In the genomic region with DNA sequence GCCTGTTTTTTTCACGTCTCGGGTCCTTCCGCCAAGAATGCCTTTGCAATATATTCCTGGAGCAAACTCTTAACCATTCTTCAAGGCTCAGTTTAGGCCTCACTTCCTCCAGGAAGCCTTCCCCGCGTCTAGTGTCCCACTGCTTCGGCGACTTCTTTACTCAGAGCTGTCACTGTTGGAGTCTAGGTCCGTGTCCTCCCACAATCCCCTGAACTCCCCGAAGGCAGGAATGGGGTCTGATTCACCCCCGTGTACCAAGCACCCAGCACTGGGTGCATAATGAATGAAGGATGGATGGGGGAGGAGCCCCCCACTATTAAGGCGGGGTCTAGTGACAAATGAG, we compare ENCODE assay signal across 8 cellular contexts. TPM values are rescaled to one million over a fixed set of nuclear protein-coding genes. Genes with fewer than 3 reads are reported as not detected.
DNase-seq lines count a peak whose midpoint lies in the region; ATAC-seq, FAIRE-seq and TF ChIP-seq lines count a peak whose summit lies in the region.

No MANE protein-coding gene starts in this region.

- H3K4me3 ChIP-seq in BLaER1 treated with 17β-estradiol and CSF1 and Interleukin-3, amounts not matched to agents 10 nM and 100 nM, result peak overlapping the region; percentile 61 to 80 (median 71)
- H3K4me3 ChIP-seq in NB4 (ENCODE audit: low read depth, low read length) (peak overlapping the region; percentile 64), endothelial cell of umbilical vein (replicated peaks in 1 of 3; ENCODE audit: insufficient read depth in 1 of 3, low read depth in 1 of 3, low read length in 3 of 3) (peak overlapping the region; percentile 75 to 90 (median 88)), osteoblast (ENCODE audit: insufficient read depth, low read length) (peak overlapping the region; percentile 96)

- H3K4me1 ChIP-seq in BLaER1 treated with 17β-estradiol and CSF1 and Interleukin-3, amounts not matched to agents 10 nM and 100 nM, result peaks cover 50 to 67% (median 62%) of the 10 kb centered on the region in 10 experiments
- peaks cover 33% of the 10 kb centered on the region for H3K4me1 ChIP-seq in endothelial cell of umbilical vein (ENCODE audit: control insufficient read depth, extremely low read depth, insufficient read depth, low read length)
- peaks cover 44% of the 10 kb centered on the region for H3K4me1 ChIP-seq in osteoblast (ENCODE audit: insufficient read depth, low read length)

- peak overlapping the region; percentile 84 to 93 (median 89) for H3K9ac ChIP-seq in BLaER1 treated with 17β-estradiol and CSF1 and Interleukin-3, amounts not matched to agents 10 nM and 100 nM
- peak overlapping the region; percentile 99 for H3K9ac ChIP-seq in endothelial cell of umbilical vein (replicated peaks; ENCODE audit: extremely low read depth, insufficient read depth, low read length)

- dilution Hi-C loops in endothelial cell of umbilical vein (cut with MboI; ENCODE audit: extremely low pct_ligation_motif_present, low sequenced_read_pairs), result no loop called here

- intact Hi-C loops in endothelial cell of umbilical vein (cut with micrococcal nuclease), result loop anchor here (1.0 kb wide), 1 partner anchor 9 kb away; no protein-coding TSS in a partner anchor

- no peak overlapping the region for H3K27ac Mint-ChIP-seq in activated naive CD4-positive, alpha-beta T cell treated with anti-CD3 and anti-CD28 coated beads, Interleukin-2, amount 50 U/mL, for 72 hours

- peaks cover 15 to 38% (median 29%) of the 10 kb centered on the region in 11 experiments for H3K27me3 ChIP-seq in BLaER1 treated with 17β-estradiol and CSF1 and Interleukin-3, amounts not matched to agents 10 nM and 100 nM
- H3K27me3 ChIP-seq in endothelial cell of umbilical vein (ENCODE audit: control insufficient read depth in 2 of 2, insufficient read depth in 2 of 2, low read length in 2 of 2) (no peaks in the 10 kb centered on the region), osteoblast (ENCODE audit: insufficient read depth, low read length) (no peaks in the 10 kb centered on the region)

- CTCF ChIA-PET in endothelial cell of umbilical vein (lab: Charles Lee), result interaction anchor here (0.7 to 3.5 kb wide), 4 partner anchors 14 to 229 kb away, joined by 3 to 40 read pairs (median 16); a partner anchor contains a TSS
- CTCF ChIA-PET in GM10248 (lab: Yijun Ruan, JAX), result interaction anchor here (1.5 to 3.5 kb wide), 6 partner anchors 9 to 229 kb away, joined by 6 to 19 read pairs (median 8); a partner anchor contains a TSS

- TF ChIP-seq CTCF in NB4 (IDR thresholded peaks at IDR 0.05; ENCODE audit: low read depth, low read length), result no peak
- no peak for TF ChIP-seq CTCF in endothelial cell of umbilical vein (IDR thresholded peaks at IDR 0.05; ENCODE audit: extremely low read depth in 1 of 2, insufficient read depth in 1 of 2, low read depth in 1 of 2, low read length in 2 of 2)
- no peak for TF ChIP-seq CTCF in osteoblast (IDR thresholded peaks at IDR 0.05; ENCODE audit: extremely low read depth, low read depth, low read length)
- TF ChIP-seq CTCF in GM10248 (IDR thresholded peaks at IDR 0.05; ENCODE audit: control extremely low read depth, extremely low read depth, low read depth, missing control alignments), result no peak

- no peaks in the 10 kb centered on the region for H3K9me3 Mint-ChIP-seq in activated naive CD4-positive, alpha-beta T cell treated with anti-CD3 and anti-CD28 coated beads, Interleukin-2, amount 50 U/mL, for 72 hours

- TSS peak; percentile 41 for BruUV-seq in endothelial cell of umbilical vein (replicated peaks; lab: Mats Ljungman, UMichigan)

- ATAC-seq in HG03571 (IDR thresholded peaks at IDR 0.05; ENCODE audit: unreplicated experiment), result no peak
- no peak for ATAC-seq in activated naive CD4-positive, alpha-beta T cell treated with anti-CD3 and anti-CD28 coated beads, Interleukin-2, amount 50 U/mL, for 72 hours

- H4K20me1 ChIP-seq in BLaER1 treated with 17β-estradiol and CSF1 and Interleukin-3, amounts not matched to agents 10 nM and 100 nM, result peaks cover 22 to 72% (median 48%) of the 10 kb centered on the region in 11 experiments; a peak in 21 of 22 replicates
- no peaks in the 10 kb centered on the region for H4K20me1 ChIP-seq in endothelial cell of umbilical vein (replicated peaks; ENCODE audit: control insufficient read depth, extremely low read depth, insufficient read depth, low read length)
- peaks cover 30% of the 10 kb centered on the region for H4K20me1 ChIP-seq in osteoblast (ENCODE audit: insufficient read depth, low read length)

- H3K79me2 ChIP-seq in endothelial cell of umbilical vein (ENCODE audit: control insufficient read depth, insufficient read depth, low read length) (peaks cover 13% of the 10 kb centered on the region), osteoblast (ENCODE audit: insufficient read depth, low read length) (peaks cover 11% of the 10 kb centered on the region)

- FAIRE-seq in endothelial cell of umbilical vein (lab: Jason Lieb, UNC), result no peak

- H3K9me3 ChIP-seq in BLaER1 treated with 17β-estradiol and CSF1 and Interleukin-3, amounts not matched to agents 10 nM and 100 nM (replicated peaks in 1 of 11), result no peaks in the 10 kb centered on the region
- H3K9me3 ChIP-seq in endothelial cell of umbilical vein (replicated peaks; ENCODE audit: control insufficient read depth, insufficient read depth, low read length) (no peaks in the 10 kb centered on the region), osteoblast (ENCODE audit: low read depth, low read length) (no peaks in the 10 kb centered on the region)

- peak overlapping the region; percentile 88 to 100 (median 95) for H3K4me2 ChIP-seq in BLaER1 treated with 17β-estradiol and CSF1 and Interleukin-3, amounts not matched to agents 10 nM and 100 nM
- H3K4me2 ChIP-seq in endothelial cell of umbilical vein (ENCODE audit: insufficient read depth, low read length) (peak overlapping the region; percentile 96), osteoblast (ENCODE audit: insufficient read depth, low read length) (peak overlapping the region; percentile 98)

- H3K36me3 ChIP-seq in BLaER1 treated with 17β-estradiol and CSF1 and Interleukin-3, amounts not matched to agents 10 nM and 100 nM, result peaks cover 0 to 11% (median 0%) of the 10 kb centered on the region in 11 experiments; a peak in 5 of 22 replicates
- H3K36me3 ChIP-seq in endothelial cell of umbilical vein (ENCODE audit: control insufficient read depth in 2 of 2, extremely low read depth in 1 of 2, insufficient read depth in 2 of 2, low read length in 2 of 2) (no peaks in the 10 kb centered on the region), osteoblast (ENCODE audit: insufficient read depth, low read length) (no peaks in the 10 kb centered on the region)

- H3K36me3 Mint-ChIP-seq in activated naive CD4-positive, alpha-beta T cell treated with anti-CD3 and anti-CD28 coated beads, Interleukin-2, amount 50 U/mL, for 72 hours, result peaks cover 0 to 6% of the 10 kb centered on the region in 2 donors

- H3K27ac ChIP-seq in BLaER1 treated with 17β-estradiol and CSF1 and Interleukin-3, amounts not matched to agents 10 nM and 100 nM, result peak overlapping the region in 10 of 11 experiments; percentile 84 to 95 (median 92); a peak in 20 of 22 replicates
- H3K27ac ChIP-seq in endothelial cell of umbilical vein (ENCODE audit: insufficient read depth, low read depth, low read length), result peak overlapping the region; percentile 95
- H3K27ac ChIP-seq in osteoblast (ENCODE audit: low read depth, low read length), result peak overlapping the region; percentile 93

- DNase-seq in NB4 (ENCODE audit: low read depth) (no peak), endothelial cell of umbilical vein (ENCODE audit: low read depth, low spot score) (no peak), osteoblast (ENCODE audit: insufficient read length, low spot score, missing footprints) (no peak), GM10248 (ENCODE audit: extremely low spot score) (no peak), NCI-H2081 (lab: John Stamatoyannopoulos, UW) (no peak)
- DNase-seq in activated naive CD4-positive, alpha-beta T cell treated with anti-CD3 and anti-CD28 coated beads, Interleukin-2, amount 50 U/mL, for 72 hours (ENCODE audit: low spot score in 2 of 2), result no peak

- H3K9me1 ChIP-seq in endothelial cell of umbilical vein (replicated peaks; ENCODE audit: control insufficient read depth, extremely low read depth, insufficient read depth, low read length), result no peaks in the 10 kb centered on the region

- H2AFZ ChIP-seq in endothelial cell of umbilical vein (ENCODE audit: low read depth, low read length) (peak overlapping the region; percentile 93), osteoblast (ENCODE audit: low read length) (peak overlapping the region; percentile 90)

- no peak for TF ChIP-seq POLR2A in NB4 (IDR thresholded peaks at IDR 0.05; ENCODE audit: extremely low read depth, insufficient read length)
- TF ChIP-seq POLR2A in endothelial cell of umbilical vein (IDR thresholded peaks at IDR 0.05; ENCODE audit: low read depth, low read length), result no peak

- POLR2A ChIA-PET in endothelial cell of umbilical vein (lab: Charles Lee), result no interaction called here
- POLR2A ChIA-PET in GM10248 (lab: Yijun Ruan, JAX), result no interaction called here

RNA-seq across cellular contexts. Expression of a gene that starts 0.5 kb away (rescaled TPM):
- 45.8 and 53.3 TPM in 2 replicates for total RNA-seq in endothelial cell of umbilical vein
- polyA plus RNA-seq in endothelial cell of umbilical vein, result 44.5 and 49.0 TPM in 2 replicates
- polyA plus RNA-seq in endothelial cell of umbilical vein (2011; cell fraction: cytosol; rRNA removed), result 12.9 and 20.9 TPM in 2 replicates
- 210 and 217 TPM in 2 replicates for polyA plus RNA-seq in endothelial cell of umbilical vein (2011; cell fraction: nucleus; rRNA removed)
- 32.0 and 48.1 TPM in 2 replicates for polyA plus RNA-seq in endothelial cell of umbilical vein (2012)
- polyA minus RNA-seq in endothelial cell of umbilical vein, result 39.9 and 52.2 TPM in 2 replicates
- 2.5 TPM for polyA minus RNA-seq in endothelial cell of umbilical vein (2011; cell fraction: cytosol; rRNA and poly(A)+ RNA removed)
- polyA minus RNA-seq in endothelial cell of umbilical vein (2011; cell fraction: nucleus; rRNA and poly(A)+ RNA removed), result 49.8 and 58.9 TPM in 2 replicates
- 3.6 and 4.7 TPM in 2 replicates for total RNA-seq in osteoblast
- total RNA-seq in activated naive CD4-positive, alpha-beta T cell treated with anti-CD3 and anti-CD28 coated beads, Interleukin-2, amount 50 U/mL, for 72 hours, result 10 to 100 TPM; 26.3 to 63.5 TPM

RNA-seq across cellular contexts. Expression of a gene that starts 6.7 kb away (rescaled TPM):
- total RNA-seq in endothelial cell of umbilical vein (10.8 and 19.4 TPM in 2 replicates), osteoblast (not detected in 2 replicates)
- polyA plus RNA-seq in endothelial cell of umbilical vein, result 10.2 and 11.6 TPM in 2 replicates
- polyA plus RNA-seq in endothelial cell of umbilical vein (2011; cell fraction: cytosol; rRNA removed), result 6.5 and 7.2 TPM in 2 replicates
- 26.7 and 32.2 TPM in 2 replicates for polyA plus RNA-seq in endothelial cell of umbilical vein (2011; cell fraction: nucleus; rRNA removed)
- 0.78 and 1.2 TPM in 2 replicates for polyA plus RNA-seq in endothelial cell of umbilical vein (2012)
- polyA minus RNA-seq in endothelial cell of umbilical vein, result 6.3 and 7.0 TPM in 2 replicates
- not detected for polyA minus RNA-seq in endothelial cell of umbilical vein (2011; cell fraction: cytosol; rRNA and poly(A)+ RNA removed)
- 4.4 and 4.9 TPM in 2 replicates for polyA minus RNA-seq in endothelial cell of umbilical vein (2011; cell fraction: nucleus; rRNA and poly(A)+ RNA removed)
- under 1 TPM in 1 of 2 donors, not detected in 1; 0.36 TPM for total RNA-seq in activated naive CD4-positive, alpha-beta T cell treated with anti-CD3 and anti-CD28 coated beads, Interleukin-2, amount 50 U/mL, for 72 hours

RNA-seq across cellular contexts. Expression of a gene that starts 8.7 kb away (rescaled TPM):
- total RNA-seq in endothelial cell of umbilical vein (110 and 112 TPM in 2 replicates), osteoblast (51.9 and 56.5 TPM in 2 replicates)
- polyA plus RNA-seq in endothelial cell of umbilical vein, result 168 and 199 TPM in 2 replicates
- polyA plus RNA-seq in endothelial cell of umbilical vein (2011; cell fraction: cytosol; rRNA removed), result 124 and 132 TPM in 2 replicates
- 358 and 365 TPM in 2 replicates for polyA plus RNA-seq in endothelial cell of umbilical vein (2011; cell fraction: nucleus; rRNA removed)
- polyA plus RNA-seq in endothelial cell of umbilical vein (2012), result 79.3 and 84.3 TPM in 2 replicates
- 100 and 109 TPM in 2 replicates for polyA minus RNA-seq in endothelial cell of umbilical vein
- 54.8 TPM for polyA minus RNA-seq in endothelial cell of umbilical vein (2011; cell fraction: cytosol; rRNA and poly(A)+ RNA removed)
- 62.3 and 65.0 TPM in 2 replicates for polyA minus RNA-seq in endothelial cell of umbilical vein (2011; cell fraction: nucleus; rRNA and poly(A)+ RNA removed)
- total RNA-seq in activated naive CD4-positive, alpha-beta T cell treated with anti-CD3 and anti-CD28 coated beads, Interleukin-2, amount 50 U/mL, for 72 hours, result 100 to 1,000 TPM in 1 of 2 donors, 10 to 100 TPM in 1; 71.7 to 104 TPM

RNA-seq across cellular contexts. Expression of a gene that starts 12.9 kb away (rescaled TPM):
- total RNA-seq in endothelial cell of umbilical vein (14.4 and 19.4 TPM in 2 replicates), osteoblast (9.1 and 10.9 TPM in 2 replicates)
- polyA plus RNA-seq in endothelial cell of umbilical vein, result 16.0 and 19.2 TPM in 2 replicates
- 10.4 and 14.4 TPM in 2 replicates for polyA plus RNA-seq in endothelial cell of umbilical vein (2011; cell fraction: cytosol; rRNA removed)
- polyA plus RNA-seq in endothelial cell of umbilical vein (2011; cell fraction: nucleus; rRNA removed), result 28.5 and 29.4 TPM in 2 replicates
- polyA plus RNA-seq in endothelial cell of umbilical vein (2012), result 9.2 and 12.4 TPM in 2 replicates
- polyA minus RNA-seq in endothelial cell of umbilical vein, result 7.3 and 9.2 TPM in 2 replicates
- 18.3 TPM for polyA minus RNA-seq in endothelial cell of umbilical vein (2011; cell fraction: cytosol; rRNA and poly(A)+ RNA removed)
- 4.4 and 5.7 TPM in 2 replicates for polyA minus RNA-seq in endothelial cell of umbilical vein (2011; cell fraction: nucleus; rRNA and poly(A)+ RNA removed)
- 10 to 100 TPM in 1 of 2 donors, 1 to 10 TPM in 1; 9.2 to 43.4 TPM for total RNA-seq in activated naive CD4-positive, alpha-beta T cell treated with anti-CD3 and anti-CD28 coated beads, Interleukin-2, amount 50 U/mL, for 72 hours

RNA-seq across cellular contexts. Expression of a gene that starts 15.7 kb away (rescaled TPM):
- total RNA-seq in endothelial cell of umbilical vein (4.3 and 5.7 TPM in 2 replicates), osteoblast (0.29 and 0.36 TPM in 2 replicates)
- 3.9 and 4.1 TPM in 2 replicates for polyA plus RNA-seq in endothelial cell of umbilical vein
- polyA plus RNA-seq in endothelial cell of umbilical vein (2011; cell fraction: cytosol; rRNA removed), result 1.2 and 1.8 TPM in 2 replicates
- 17.7 and 18.0 TPM in 2 replicates for polyA plus RNA-seq in endothelial cell of umbilical vein (2011; cell fraction: nucleus; rRNA removed)
- 1.7 and 2.5 TPM in 2 replicates for polyA plus RNA-seq in endothelial cell of umbilical vein (2012)
- polyA minus RNA-seq in endothelial cell of umbilical vein, result 0.74 and 0.87 TPM in 2 replicates
- 2.8 TPM for polyA minus RNA-seq in endothelial cell of umbilical vein (2011; cell fraction: cytosol; rRNA and poly(A)+ RNA removed)
- polyA minus RNA-seq in endothelial cell of umbilical vein (2011; cell fraction: nucleus; rRNA and poly(A)+ RNA removed), result 1.9 and 4.0 TPM in 2 replicates
- total RNA-seq in activated naive CD4-positive, alpha-beta T cell treated with anti-CD3 and anti-CD28 coated beads, Interleukin-2, amount 50 U/mL, for 72 hours, result 1 to 10 TPM; 4.0 to 7.0 TPM
